Comparison of ENCODE assay signal across 20 cellular contexts in genomic region chr22:43554694-43555365, GRCh38.
"Had no signal": no experiment of that assay in that cellular context is flagged by ENCODE, and none has a peak within 500 bp of the region (broad histone marks: within the 10 kb centered on the region; RNA-seq: fewer than 3 reads in every experiment).

No MANE protein-coding gene starts in this region.

- H3K36me3 ChIP-seq: left ventricle myocardium inferior, lower lobe of right lung, neural progenitor cell, stomach, thoracic aorta, transverse colon had no signal

- H3K4me3 ChIP-seq: left ventricle myocardium inferior, lower lobe of right lung, neural progenitor cell, psoas muscle, stomach, thoracic aorta, transverse colon had no signal

- H3K4me1 Mint-ChIP-seq: central memory CD8-positive, alpha-beta T cell; memory B cell had no signal

- H3K36me3 Mint-ChIP-seq: memory B cell; natural killer cell treated with Interleukin-12 subunit alpha and Interleukin-12 subunit beta and Interleukin-15 and Interleukin-18, amount 100 ng/mL, for 72 hours had no signal

- H3K27me3 ChIP-seq: neural progenitor cell, stomach, transverse colon had no signal

- H3K27ac Mint-ChIP-seq: effector memory CD8-positive, alpha-beta T cell; memory B cell; natural killer cell treated with Interleukin-12 subunit alpha and Interleukin-12 subunit beta and Interleukin-15 and Interleukin-18, amount 100 ng/mL, for 72 hours had no signal

- H3K9me3 Mint-ChIP-seq: central memory CD8-positive, alpha-beta T cell; effector memory CD8-positive, alpha-beta T cell; natural killer cell treated with Interleukin-12 subunit alpha and Interleukin-12 subunit beta and Interleukin-15 and Interleukin-18, amount 100 ng/mL, for 72 hours had no signal

- H3K9me3 ChIP-seq: lower lobe of right lung, transverse colon had no signal

- ATAC-seq: effector memory CD8-positive, alpha-beta T cell; lower lobe of right lung; psoas muscle had no signal

- H3K27ac ChIP-seq: left ventricle myocardium inferior, lower lobe of right lung, neural progenitor cell, psoas muscle, stomach, thoracic aorta, transverse colon had no signal

- H3K4me3 Mint-ChIP-seq: central memory CD8-positive, alpha-beta T cell; effector memory CD8-positive, alpha-beta T cell; memory B cell; natural killer cell treated with Interleukin-12 subunit alpha and Interleukin-12 subunit beta and Interleukin-15 and Interleukin-18, amount 100 ng/mL, for 72 hours had no signal

- DNase-seq: effector memory CD8-positive, alpha-beta T cell; erythroblast; foreskin melanocyte; hypothalamus; left ventricle myocardium inferior; lower lobe of right lung; midbrain; occipital lobe; psoas muscle; small intestine; stimulated activated CD4-positive, alpha-beta T cell treated with anti-CD3 and anti-CD28 coated beads, Interleukin-12 subunit alpha, Interleukin-12 subunit beta, amount 100 ng/mL, for 4 hours; stimulated activated naive CD4-positive, alpha-beta T cell; stomach; substantia nigra; transverse colon had no signal
